21 cellular contexts compared by ENCODE assay signal in the genomic region with DNA sequence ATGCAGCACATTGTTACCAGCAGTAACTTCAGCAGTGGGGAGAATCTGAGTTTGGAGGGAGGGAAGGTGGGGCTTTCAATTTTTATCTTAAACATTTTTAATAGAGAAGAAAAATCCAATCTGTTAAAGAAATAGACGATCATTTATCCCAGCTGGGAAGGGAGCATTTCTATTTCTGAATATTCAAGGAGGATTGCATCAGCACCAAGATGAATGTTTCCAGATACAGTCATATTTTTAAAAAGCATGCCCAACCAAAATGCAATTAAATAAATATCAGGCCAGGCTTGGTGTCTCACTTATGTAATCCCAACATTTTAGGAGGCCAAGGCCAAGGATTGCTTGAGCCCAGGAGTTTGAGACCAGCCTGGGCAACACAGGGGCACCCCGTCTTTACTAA. TPM values are rescaled to one million over a fixed set of nuclear protein-coding genes. Genes with fewer than 3 reads are reported as not detected.
DNase-seq lines count a peak whose midpoint lies in the region; ATAC-seq, FAIRE-seq and TF ChIP-seq lines count a peak whose summit lies in the region.
"Had no signal": no experiment of that assay in that cellular context is flagged by ENCODE, and none has a peak within 500 bp of the region (broad histone marks: within the 10 kb centered on the region; RNA-seq: fewer than 3 reads in every experiment).

No MANE protein-coding gene starts in this region.

- no peak for TF ChIP-seq RAD21 in A549 (conservative IDR thresholded peaks at IDR 0.05 in 1 of 2, IDR thresholded peaks at IDR 0.05 in 1 of 2)
- no peak for TF ChIP-seq RAD21 in K562 (CRISPR knock-in tag; conservative IDR thresholded peaks at IDR 0.05 in 1 of 2, IDR thresholded peaks at IDR 0.05 in 1 of 2)

- no peaks in the 10 kb centered on the region for H3K9me2 ChIP-seq in GM23248 (ENCODE audit: insufficient read depth)

- no peaks in the 10 kb centered on the region for H3K27me3 ChIP-seq in GM23248 (replicated peaks; ENCODE audit: insufficient read depth)
- peaks cover 12 to 27% of the 10 kb centered on the region in 2 experiments; a peak in 3 of 5 replicates for H3K27me3 ChIP-seq in K562 (ENCODE audit: control insufficient read depth in 2 of 2, insufficient read depth in 2 of 2, low read length in 2 of 2)
- H3K27me3 ChIP-seq: upper lobe of right lung had no signal

- no peaks in the 10 kb centered on the region for H3K79me2 ChIP-seq in GM23248 (ENCODE audit: insufficient read depth)
- no peaks in the 10 kb centered on the region for H3K79me2 ChIP-seq in K562 (ENCODE audit: control insufficient read depth, insufficient read depth, low read length)

- DNase-seq in A549 (ENCODE audit: low read depth in 1 of 2, low spot score in 1 of 2) (no peak), GM23248 (peak; percentile 89), K562 (ENCODE audit: extremely low read depth in 1 of 4, low spot score in 3 of 4) (no peak), hepatic stellate cell (ENCODE audit: low spot score) (peak; percentile 39), erythroblast (lab: John Stamatoyannopoulos, UW) (no peak), NCI-H2107 treated with DMSO at 0.1 percent for 48 hours (lab: John Stamatoyannopoulos, UW; ENCODE audit: unreplicated experiment) (no peak), CD1c-positive myeloid dendritic cell (ENCODE audit: extremely low spot score) (no peak)
- DNase-seq: activated CD4-positive, CD25-positive, alpha-beta regulatory T cell treated with anti-CD3 and anti-CD28 coated beads, Interleukin-2, amount 50 U/mL, for 72 hours; activated effector memory CD4-positive, alpha-beta T cell treated with Interleukin-2 at 50 U/mL for 16 hours; anterior cingulate cortex; hippocampal formation; kidney; mesendoderm; NCI-H69; nephron progenitor cell; stimulated activated naive CD4-positive, alpha-beta T cell treated with Interleukin-2 at 50 U/mL for 16 hours; T1000; upper lobe of right lung had no signal

- TF ChIP-seq POLR2A in A549 (IDR thresholded peaks at IDR 0.05; ENCODE audit: low read length), result no peak
- TF ChIP-seq POLR2A in K562 (conservative IDR thresholded peaks at IDR 0.05), result no peak
- no peak for TF ChIP-seq POLR2A in erythroblast (IDR thresholded peaks at IDR 0.05; ENCODE audit: low read length)

- no peaks in the 10 kb centered on the region for H3K36me3 ChIP-seq in GM23248 (ENCODE audit: low read depth)
- no peaks in the 10 kb centered on the region for H3K36me3 ChIP-seq in K562 (ENCODE audit: control insufficient read depth, insufficient read depth, low read length)
- H3K36me3 ChIP-seq: upper lobe of right lung had no signal

- H3K4me1 ChIP-seq in A549, result peaks cover 11% of the 10 kb centered on the region; the same call in 2 of the 3 replicates
- H3K4me1 ChIP-seq in GM23248 (ENCODE audit: insufficient read depth), result peaks cover 20% of the 10 kb centered on the region
- H3K4me1 ChIP-seq in K562 (replicated peaks in 1 of 2; ENCODE audit: control insufficient read depth in 2 of 2, insufficient read depth in 2 of 2, low read length in 2 of 2), result no peaks in the 10 kb centered on the region
- H3K4me1 ChIP-seq: upper lobe of right lung had no signal

- no peaks in the 10 kb centered on the region for H3K9me3 ChIP-seq in A549
- no peaks in the 10 kb centered on the region for H3K9me3 ChIP-seq in GM23248 (ENCODE audit: low read depth)
- no peaks in the 10 kb centered on the region for H3K9me3 ChIP-seq in K562 (replicated peaks; ENCODE audit: control insufficient read depth, insufficient read depth, low read depth, low read length)
- H3K9me3 ChIP-seq: upper lobe of right lung had no signal

- peak overlapping the region; percentile 31; the same call in 2 of the 3 replicates for H3K4me2 ChIP-seq in A549
- peak overlapping the region; percentile 41 for H3K4me2 ChIP-seq in GM23248 (ENCODE audit: unreplicated experiment)
- H3K4me2 ChIP-seq in K562 (ENCODE audit: insufficient read depth, low read length), result no peak overlapping the region

- no peaks in the 10 kb centered on the region for H3K9me1 ChIP-seq in K562 (ENCODE audit: control insufficient read depth, insufficient read depth, low read length)

- 66% methylated on average over 2 of the region's 2 CpGs for WGBS in A549 (ENCODE audit: missing lambda C conversion rate)
- 0 to 3% methylated on average over 2 of the region's 2 CpGs for WGBS in GM23248 (ENCODE audit: low coverage in 1 of 2, low lambda C conversion rate in 2 of 2, missing lambda C conversion rate in 2 of 2), 2 experiments
- 5% methylated on average over 2 of the region's 2 CpGs for WGBS in K562 (ENCODE audit: insufficient coverage, low coverage, missing lambda C conversion rate)

- TF ChIP-seq CTCF in A549 (IDR thresholded peaks at IDR 0.05), result no peak
- no peak for TF ChIP-seq CTCF in K562 (IDR thresholded peaks at IDR 0.05 in 2 of 3, conservative IDR thresholded peaks at IDR 0.05 in 1 of 3; ENCODE audit: insufficient read depth in 2 of 3, low read depth in 1 of 3, low read length in 3 of 3)

- intact Hi-C loops in K562 (cut with micrococcal nuclease), result no loop called here

- CTCF ChIA-PET in A549 (lab: Yijun Ruan, JAX) (interaction anchor here (1.3 to 2.2 kb wide), 4 partner anchors 9 to 43 kb away, joined by 3 to 10 read pairs (median 4); no protein-coding TSS in a partner anchor), K562 (lab: Yijun Ruan, JAX; ENCODE audit: low intra/inter-chr PET ratio) (no interaction called here)

- H2AFZ ChIP-seq in GM23248 (peak overlapping the region; percentile 40), K562 (ENCODE audit: low read depth, low read length) (no peak overlapping the region)

- no TSS peak for BruUV-seq in K562 (replicated peaks; lab: Mats Ljungman, UMichigan)

- FAIRE-seq in A549 (lab: Jason Lieb, UNC) (no peak), K562 (lab: Jason Lieb, UNC) (no peak)
- FAIRE-seq: kidney had no signal

- H4K20me1 ChIP-seq in GM23248 (ENCODE audit: insufficient read depth), result no peaks in the 10 kb centered on the region
- H4K20me1 ChIP-seq in K562 (replicated peaks; ENCODE audit: control insufficient read depth, insufficient read depth, low read length), result no peaks in the 10 kb centered on the region

- no peak for TF ChIP-seq EP300 in A549 (IDR thresholded peaks at IDR 0.05)
- TF ChIP-seq EP300 in K562 (IDR thresholded peaks at IDR 0.05; ENCODE audit: low read length), result no peak

- H3K9ac ChIP-seq in GM23248 (peak overlapping the region; percentile 68), K562 (ENCODE audit: insufficient read depth in 1 of 2, low read depth in 2 of 2, low read length in 2 of 2) (no peak overlapping the region)

- H3K4me3 ChIP-seq in A549, result no peak overlapping the region
- H3K4me3 ChIP-seq in GM23248, result peak overlapping the region; percentile 7; the same call in 1 of the 2 replicates
- no peak overlapping the region for H3K4me3 ChIP-seq in K562
- H3K4me3 ChIP-seq: upper lobe of right lung had no signal

- ATAC-seq in A549 (no peak), K562 (no peak), HG03565 (IDR thresholded peaks at IDR 0.05; ENCODE audit: unreplicated experiment) (no peak)
- ATAC-seq: upper lobe of right lung had no signal

- H3K27ac ChIP-seq in A549 (peak overlapping the region; percentile 19 to 50; a peak in 3 of 6 replicates), GM23248 (peak overlapping the region; percentile 91), K562 (ENCODE audit: extremely low read depth, low read depth, low read length) (no peak overlapping the region)
- H3K27ac ChIP-seq: upper lobe of right lung had no signal

- H3F3A ChIP-seq in GM23248 (ENCODE audit: insufficient read depth), result peaks cover 22% of the 10 kb centered on the region

- in situ Hi-C loops in GM23248 (cut with MboI) (no loop called here), K562 (cut with MboI) (no loop called here)

- POLR2A ChIA-PET in A549 (lab: Yijun Ruan, JAX) (no interaction called here), K562 (lab: Yijun Ruan, JAX) (no interaction called here)

RNA-seq across cellular contexts. Expression of gene ATP1A4, which starts 1.7 kb away (rescaled TPM):
- polyA plus RNA-seq in A549 (2011; rRNA removed) (not detected in 2 replicates), A549 (2017; fragmentation: RNase III; extraction: RNeasy Plus Mini Kit Qiagen cat#74134 plus additional on column Dnase treatment) (not detected in 3 replicates), GM23248 (2016; fragmentation: Nextera tagmentation; extraction: Ambion mirVana) (not detected in 2 replicates), K562 (2011; rRNA removed) (not detected in 2 replicates), K562 (2014; fragmentation: Illumina TruSeq; extraction: Trizol) (not detected in 2 replicates), K562 (2014; fragmentation: Nextera tagmentation; extraction: Ambion mirVana) (under 1 TPM in 1 of 2 experiments, not detected in 1; 0.07 TPM), K562 (2014; rRNA removed) (not detected in 2 replicates)
- not detected in 2 replicates for polyA plus RNA-seq in A549 (2012; cell fraction: cytosol; rRNA removed)
- not detected in 2 replicates for polyA plus RNA-seq in A549 (2012; cell fraction: nucleus; rRNA removed)
- not detected in 2 replicates for polyA minus RNA-seq in A549 (2011; rRNA and poly(A)+ RNA removed)
- total RNA-seq in GM23248 (2014; rRNA removed; shearing (Covaris generic)), result not detected in 2 replicates
- not detected in 2 replicates for total RNA-seq in K562 (2011; cell fraction: chromatin; rRNA removed; ENCODE audit: low replicate concordance)
- total RNA-seq in K562 (2011; cell fraction: nucleolus; rRNA removed), result not detected in 2 replicates
- not detected in 2 replicates for total RNA-seq in K562 (2011; cell fraction: nucleoplasm; rRNA removed)
- total RNA-seq in K562 (2014; rRNA removed) (not detected in 2 replicates), K562 (2014; rRNA removed; fragmentation: Illumina TruSeq; extraction: Trizol) (not detected in 2 replicates), K562 (2015; rRNA removed; fragmentation: Illumina TruSeq; extraction: Trizol) (not detected in 2 replicates), K562 (2021) (not detected in 2 replicates)
- polyA plus RNA-seq in K562 (2011; cell fraction: cytosol; rRNA removed), result not detected in 2 replicates
- polyA plus RNA-seq in K562 (2011; cell fraction: nucleus; rRNA removed), result not detected in 2 replicates
- polyA plus RNA-seq in K562 (2012), result 0.07 TPM in 1 of 2 replicates, not detected in the other
- polyA minus RNA-seq in K562 (2011; rRNA and poly(A)+ RNA removed), result not detected in 2 replicates
- polyA minus RNA-seq in K562 (2011; cell fraction: cytosol; rRNA and poly(A)+ RNA removed), result not detected in 2 replicates
- polyA minus RNA-seq in K562 (2011; cell fraction: nucleus; rRNA and poly(A)+ RNA removed), result not detected in 2 replicates
- total RNA-seq: A172, Daoy had no signal

RNA-seq across cellular contexts. Expression of gene ATP1A2, which starts 34.1 kb away (rescaled TPM):
- polyA plus RNA-seq in A549 (2011; rRNA removed), result 0.07 and 0.09 TPM in 2 replicates
- polyA plus RNA-seq in A549 (2012; cell fraction: cytosol; rRNA removed), result 0.04 and 0.07 TPM in 2 replicates
- 0.34 and 0.61 TPM in 2 replicates for polyA plus RNA-seq in A549 (2012; cell fraction: nucleus; rRNA removed)
- 0.10 to 0.13 TPM in 2 of 3 replicates, not detected in the other for polyA plus RNA-seq in A549 (2017; fragmentation: RNase III; extraction: RNeasy Plus Mini Kit Qiagen cat#74134 plus additional on column Dnase treatment)
- polyA minus RNA-seq in A549 (2011; rRNA and poly(A)+ RNA removed), result 0.70 and 0.92 TPM in 2 replicates
- 0.11 and 0.13 TPM in 2 replicates for total RNA-seq in GM23248 (2014; rRNA removed; shearing (Covaris generic))
- 0.14 and 0.30 TPM in 2 replicates for polyA plus RNA-seq in GM23248 (2016; fragmentation: Nextera tagmentation; extraction: Ambion mirVana)
- 0.21 and 1.2 TPM in 2 replicates for total RNA-seq in K562 (2011; cell fraction: chromatin; rRNA removed; ENCODE audit: low replicate concordance)
- total RNA-seq in K562 (2011; cell fraction: nucleolus; rRNA removed), result 0.50 TPM in 1 of 2 replicates, not detected in the other
- total RNA-seq in K562 (2011; cell fraction: nucleoplasm; rRNA removed), result 0.44 and 0.76 TPM in 2 replicates
- not detected in 2 replicates for total RNA-seq in K562 (2014; rRNA removed)
- not detected in 2 replicates for total RNA-seq in K562 (2014; rRNA removed; fragmentation: Illumina TruSeq; extraction: Trizol)
- total RNA-seq in K562 (2015; rRNA removed; fragmentation: Illumina TruSeq; extraction: Trizol), result not detected in 2 replicates
- 0.04 and 0.09 TPM in 2 replicates for total RNA-seq in K562 (2021)
- polyA plus RNA-seq in K562 (2011; rRNA removed), result 0.11 and 0.14 TPM in 2 replicates
- polyA plus RNA-seq in K562 (2011; cell fraction: cytosol; rRNA removed), result 0.06 and 0.44 TPM in 2 replicates
- polyA plus RNA-seq in K562 (2011; cell fraction: nucleus; rRNA removed), result 0.43 and 0.55 TPM in 2 replicates
- 0.18 and 0.23 TPM in 2 replicates for polyA plus RNA-seq in K562 (2012)
- 0.04 TPM in 1 of 2 replicates, not detected in the other for polyA plus RNA-seq in K562 (2014; fragmentation: Illumina TruSeq; extraction: Trizol)
- not detected for polyA plus RNA-seq in K562 (2014; fragmentation: Nextera tagmentation; extraction: Ambion mirVana)
- polyA plus RNA-seq in K562 (2014; rRNA removed), result not detected in 2 replicates
- 0.06 and 0.07 TPM in 2 replicates for polyA minus RNA-seq in K562 (2011; rRNA and poly(A)+ RNA removed)
- polyA minus RNA-seq in K562 (2011; cell fraction: cytosol; rRNA and poly(A)+ RNA removed), result not detected in 2 replicates
- polyA minus RNA-seq in K562 (2011; cell fraction: nucleus; rRNA and poly(A)+ RNA removed), result 0.13 and 0.22 TPM in 2 replicates
- total RNA-seq: Daoy had no signal

RNA-seq across cellular contexts. Expression of gene CASQ1, which starts 40.7 kb away (rescaled TPM):
- 0.04 and 0.08 TPM in 2 replicates for polyA plus RNA-seq in A549 (2011; rRNA removed)
- not detected in 2 replicates for polyA plus RNA-seq in A549 (2012; cell fraction: cytosol; rRNA removed)
- polyA plus RNA-seq in A549 (2012; cell fraction: nucleus; rRNA removed), result not detected in 2 replicates
- 0.04 TPM in 1 of 3 replicates, not detected in the others for polyA plus RNA-seq in A549 (2017; fragmentation: RNase III; extraction: RNeasy Plus Mini Kit Qiagen cat#74134 plus additional on column Dnase treatment)
- polyA minus RNA-seq in A549 (2011; rRNA and poly(A)+ RNA removed), result 0.41 TPM in 1 of 2 replicates, not detected in the other
- 0.11 and 0.51 TPM in 2 replicates for total RNA-seq in GM23248 (2014; rRNA removed; shearing (Covaris generic))
- polyA plus RNA-seq in GM23248 (2016; fragmentation: Nextera tagmentation; extraction: Ambion mirVana), result 0.10 TPM in 1 of 2 replicates, not detected in the other
- total RNA-seq in K562 (2011; cell fraction: chromatin; rRNA removed; ENCODE audit: low replicate concordance), result not detected in 2 replicates
- total RNA-seq in K562 (2011; cell fraction: nucleolus; rRNA removed), result not detected in 2 replicates
- not detected in 2 replicates for total RNA-seq in K562 (2011; cell fraction: nucleoplasm; rRNA removed)
- not detected in 2 replicates for total RNA-seq in K562 (2014; rRNA removed)
- total RNA-seq in K562 (2014; rRNA removed; fragmentation: Illumina TruSeq; extraction: Trizol), result not detected in 2 replicates
- not detected in 2 replicates for total RNA-seq in K562 (2015; rRNA removed; fragmentation: Illumina TruSeq; extraction: Trizol)
- total RNA-seq in K562 (2021), result not detected in 2 replicates
- not detected in 2 replicates for polyA plus RNA-seq in K562 (2011; rRNA removed)
- polyA plus RNA-seq in K562 (2011; cell fraction: cytosol; rRNA removed), result not detected in 2 replicates
- not detected in 2 replicates for polyA plus RNA-seq in K562 (2011; cell fraction: nucleus; rRNA removed)
- polyA plus RNA-seq in K562 (2012), result 0.08 and 0.39 TPM in 2 replicates
- polyA plus RNA-seq in K562 (2014; fragmentation: Illumina TruSeq; extraction: Trizol), result not detected in 2 replicates
- not detected for polyA plus RNA-seq in K562 (2014; fragmentation: Nextera tagmentation; extraction: Ambion mirVana)
- polyA plus RNA-seq in K562 (2014; rRNA removed), result not detected in 2 replicates
- polyA minus RNA-seq in K562 (2011; rRNA and poly(A)+ RNA removed), result not detected in 2 replicates
- not detected in 2 replicates for polyA minus RNA-seq in K562 (2011; cell fraction: cytosol; rRNA and poly(A)+ RNA removed)
- polyA minus RNA-seq in K562 (2011; cell fraction: nucleus; rRNA and poly(A)+ RNA removed), result not detected in 2 replicates
- total RNA-seq: Daoy had no signal

RNA-seq across cellular contexts. Expression of gene IGSF8, which starts 51.3 kb away (rescaled TPM):
- polyA plus RNA-seq in A549 (2011; rRNA removed) (7.3 and 8.3 TPM in 2 replicates), A549 (2017; fragmentation: RNase III; extraction: RNeasy Plus Mini Kit Qiagen cat#74134 plus additional on column Dnase treatment) (6.3 to 8.5 TPM (median 7.8 TPM) in 3 replicates), GM23248 (2016; fragmentation: Nextera tagmentation; extraction: Ambion mirVana) (32.9 and 34.6 TPM in 2 replicates), K562 (2011; rRNA removed) (3.9 and 10.0 TPM in 2 replicates), K562 (2014; fragmentation: Illumina TruSeq; extraction: Trizol) (3.1 and 5.9 TPM in 2 replicates), K562 (2014; fragmentation: Nextera tagmentation; extraction: Ambion mirVana) (under 1 TPM; 0.32 to 0.35 TPM), K562 (2014; rRNA removed) (7.1 and 7.6 TPM in 2 replicates)
- 12.5 and 16.2 TPM in 2 replicates for polyA plus RNA-seq in A549 (2012; cell fraction: cytosol; rRNA removed)
- 34.3 and 45.1 TPM in 2 replicates for polyA plus RNA-seq in A549 (2012; cell fraction: nucleus; rRNA removed)
- polyA minus RNA-seq in A549 (2011; rRNA and poly(A)+ RNA removed), result 6.4 and 6.5 TPM in 2 replicates
- 43.3 and 52.2 TPM in 2 replicates for total RNA-seq in GM23248 (2014; rRNA removed; shearing (Covaris generic))
- 8.1 and 30.2 TPM in 2 replicates for total RNA-seq in K562 (2011; cell fraction: chromatin; rRNA removed; ENCODE audit: low replicate concordance)
- 35.5 and 43.4 TPM in 2 replicates for total RNA-seq in K562 (2011; cell fraction: nucleolus; rRNA removed)
- 16.0 and 20.1 TPM in 2 replicates for total RNA-seq in K562 (2011; cell fraction: nucleoplasm; rRNA removed)
- total RNA-seq in K562 (2014; rRNA removed) (7.3 and 8.6 TPM in 2 replicates), K562 (2014; rRNA removed; fragmentation: Illumina TruSeq; extraction: Trizol) (0.93 and 1.4 TPM in 2 replicates), K562 (2015; rRNA removed; fragmentation: Illumina TruSeq; extraction: Trizol) (3.2 and 3.9 TPM in 2 replicates), K562 (2021) (11.7 and 12.5 TPM in 2 replicates)
- polyA plus RNA-seq in K562 (2011; cell fraction: cytosol; rRNA removed), result 8.4 and 14.8 TPM in 2 replicates
- 22.5 and 32.3 TPM in 2 replicates for polyA plus RNA-seq in K562 (2011; cell fraction: nucleus; rRNA removed)
- 10.3 and 16.7 TPM in 2 replicates for polyA plus RNA-seq in K562 (2012)
- 1.6 and 3.2 TPM in 2 replicates for polyA minus RNA-seq in K562 (2011; rRNA and poly(A)+ RNA removed)
- polyA minus RNA-seq in K562 (2011; cell fraction: cytosol; rRNA and poly(A)+ RNA removed), result 4.3 and 9.0 TPM in 2 replicates
- 5.4 and 6.7 TPM in 2 replicates for polyA minus RNA-seq in K562 (2011; cell fraction: nucleus; rRNA and poly(A)+ RNA removed)

RNA-seq across cellular contexts. Expression of gene PEA15, which starts 55.5 kb away (rescaled TPM):
- 115 and 130 TPM in 2 replicates for polyA plus RNA-seq in A549 (2011; rRNA removed)
- polyA plus RNA-seq in A549 (2012; cell fraction: cytosol; rRNA removed), result 149 and 158 TPM in 2 replicates
- polyA plus RNA-seq in A549 (2012; cell fraction: nucleus; rRNA removed), result 53.6 and 58.6 TPM in 2 replicates
- 136 to 157 TPM (median 150 TPM) in 3 replicates for polyA plus RNA-seq in A549 (2017; fragmentation: RNase III; extraction: RNeasy Plus Mini Kit Qiagen cat#74134 plus additional on column Dnase treatment)
- 73.9 and 80.8 TPM in 2 replicates for polyA minus RNA-seq in A549 (2011; rRNA and poly(A)+ RNA removed)
- 368 and 415 TPM in 2 replicates for total RNA-seq in GM23248 (2014; rRNA removed; shearing (Covaris generic))
- 638 and 651 TPM in 2 replicates for polyA plus RNA-seq in GM23248 (2016; fragmentation: Nextera tagmentation; extraction: Ambion mirVana)
- total RNA-seq in K562 (2011; cell fraction: chromatin; rRNA removed; ENCODE audit: low replicate concordance), result 10.6 and 15.9 TPM in 2 replicates
- total RNA-seq in K562 (2011; cell fraction: nucleolus; rRNA removed), result 10.9 and 11.2 TPM in 2 replicates
- 16.1 and 27.3 TPM in 2 replicates for total RNA-seq in K562 (2011; cell fraction: nucleoplasm; rRNA removed)
- total RNA-seq in K562 (2014; rRNA removed), result 23.4 and 32.7 TPM in 2 replicates
- 43.0 and 43.5 TPM in 2 replicates for total RNA-seq in K562 (2014; rRNA removed; fragmentation: Illumina TruSeq; extraction: Trizol)
- 34.4 and 34.8 TPM in 2 replicates for total RNA-seq in K562 (2015; rRNA removed; fragmentation: Illumina TruSeq; extraction: Trizol)
- total RNA-seq in K562 (2021), result 32.3 and 35.4 TPM in 2 replicates
- polyA plus RNA-seq in K562 (2011; rRNA removed), result 78.7 and 139 TPM in 2 replicates
- 70.2 and 90.8 TPM in 2 replicates for polyA plus RNA-seq in K562 (2011; cell fraction: cytosol; rRNA removed)
- polyA plus RNA-seq in K562 (2011; cell fraction: nucleus; rRNA removed), result 36.1 and 50.9 TPM in 2 replicates
- 40.4 and 51.5 TPM in 2 replicates for polyA plus RNA-seq in K562 (2012)
- polyA plus RNA-seq in K562 (2014; fragmentation: Illumina TruSeq; extraction: Trizol), result 155 and 175 TPM in 2 replicates
- 10 to 100 TPM in 1 of 2 experiments, 1 to 10 TPM in 1; 8.2 to 11.9 TPM for polyA plus RNA-seq in K562 (2014; fragmentation: Nextera tagmentation; extraction: Ambion mirVana)
- polyA plus RNA-seq in K562 (2014; rRNA removed), result 54.3 and 58.5 TPM in 2 replicates
- polyA minus RNA-seq in K562 (2011; rRNA and poly(A)+ RNA removed), result 35.0 and 68.8 TPM in 2 replicates
- 23.9 and 34.5 TPM in 2 replicates for polyA minus RNA-seq in K562 (2011; cell fraction: cytosol; rRNA and poly(A)+ RNA removed)
- polyA minus RNA-seq in K562 (2011; cell fraction: nucleus; rRNA and poly(A)+ RNA removed), result 5.3 and 7.7 TPM in 2 replicates

Comparison
In these comparisons a context has a peak if more than half of its experiments do, and no peak if none do; other contexts are left out.
1. DNase-seq: peak in GM23248 (single experiment) and hepatic stellate cell (single experiment); none in A549 (0 of 2), K562 (0 of 4), erythroblast (0 of 2), NCI-H2107 treated with DMSO at 0.1 percent for 48 hours (single experiment) and CD1c-positive myeloid dendritic cell (single experiment).